In genomic region chr1:234986750-234987414, GRCh38 we compare ENCODE assay signal across 9 cellular contexts.
A peak's percentile ranks its signal among the peaks of the same experiment; 100 is the strongest.
DNase-seq lines count a peak whose midpoint lies in the region; ATAC-seq, FAIRE-seq and TF ChIP-seq lines count a peak whose summit lies in the region.
"Had no signal": no experiment of that assay in that cellular context is flagged by ENCODE, and none has a peak within 500 bp of the region (broad histone marks: within the 10 kb centered on the region; RNA-seq: fewer than 3 reads in every experiment).

No MANE protein-coding gene starts in this region.

- BruUV-seq in GM12878 (replicated peaks; lab: Mats Ljungman, UMichigan), result TSS peak; percentile 93

- H3K9me3 ChIP-seq in OCI-LY1 (ENCODE audit: low read length) (no peaks in the 10 kb centered on the region), GM12878 (replicated peaks; ENCODE audit: control insufficient read depth, insufficient read depth, low read length) (no peaks in the 10 kb centered on the region; the same call in 2 of the 3 replicates)
- H3K9me3 ChIP-seq: HAP-1 had no signal

- H3K9ac ChIP-seq in OCI-LY1 (ENCODE audit: low read length), result peak overlapping the region; percentile 40
- H3K9ac ChIP-seq in GM12878 (ENCODE audit: control insufficient read depth, insufficient read depth, low read length), result peak overlapping the region; percentile 33

- ATAC-seq in GM12878 (peak; percentile 9), left lobe of liver (peak; percentile 44), HG02840 (IDR thresholded peaks at IDR 0.05; ENCODE audit: low FRiP score, unreplicated experiment) (no peak)

- TF ChIP-seq CTCF in OCI-LY1 (IDR thresholded peaks at IDR 0.05; ENCODE audit: low read length) (no peak), GM12878 (IDR thresholded peaks at IDR 0.05 in 2 of 3, conservative IDR thresholded peaks at IDR 0.05 in 1 of 3; ENCODE audit: control insufficient read depth in 2 of 3, extremely low read depth in 1 of 3, insufficient read depth in 1 of 3, low read depth in 3 of 3, low read length in 3 of 3) (no peak)

- FAIRE-seq in GM12878 (lab: Jason Lieb, UNC), result no peak

- H3K27me3 ChIP-seq in OCI-LY1 (ENCODE audit: insufficient read depth, low read length) (no peaks in the 10 kb centered on the region), GM12878 (replicated peaks in 1 of 2; ENCODE audit: control insufficient read depth in 2 of 2, insufficient read depth in 2 of 2, low read length in 1 of 2) (no peaks in the 10 kb centered on the region)

- no peak for TF ChIP-seq EP300 in GM12878 (IDR thresholded peaks at IDR 0.05; ENCODE audit: borderline replicate concordance in 1 of 2, control insufficient read depth in 1 of 2, low read depth in 2 of 2, low read length in 2 of 2)

- H3K79me2 ChIP-seq in OCI-LY1 (ENCODE audit: insufficient read depth, low read length), result no peaks in the 10 kb centered on the region
- H3K79me2 ChIP-seq in GM12878 (ENCODE audit: control insufficient read depth, insufficient read depth, low read length), result no peaks in the 10 kb centered on the region

- H2AFZ ChIP-seq in OCI-LY1 (ENCODE audit: low read length) (peak overlapping the region; percentile 12; the same call in 1 of the 2 replicates), GM12878 (ENCODE audit: control insufficient read depth, low read depth, low read length) (peak overlapping the region; percentile 7; the same call in 1 of the 2 replicates)

- H3K9me2 ChIP-seq in OCI-LY1 (ENCODE audit: low read depth, low read length), result no peaks in the 10 kb centered on the region

- 34% methylated on average over 9 of the region's 9 CpGs for WGBS in GM12878 (ENCODE audit: insufficient coverage, insufficient replicate concordance, low lambda C conversion rate, missing lambda C conversion rate)

- intact Hi-C loops in GM12878 (cut with micrococcal nuclease; ENCODE audit: unreplicated experiment), result loop anchor here (2.0 kb wide), 1 partner anchor 24 kb away; no protein-coding TSS in a partner anchor

- POLR2A ChIA-PET in GM12878 (lab: Charles Lee), result interaction anchor here (0.7 to 6.0 kb wide), 9 partner anchors 10 to 824 kb away, joined by 3 to 39 read pairs (median 5); no protein-coding TSS in a partner anchor

- H3K4me1 ChIP-seq in OCI-LY1 (ENCODE audit: insufficient read depth, low read length, severe bottlenecking) (peaks cover 40% of the 10 kb centered on the region), GM12878 (ENCODE audit: control insufficient read depth, insufficient read depth, low read length) (peaks cover 68% of the 10 kb centered on the region)

- H4K20me1 ChIP-seq in OCI-LY1 (ENCODE audit: insufficient read depth, low read length) (no peaks in the 10 kb centered on the region), GM12878 (ENCODE audit: control insufficient read depth, insufficient read depth) (no peaks in the 10 kb centered on the region)

- no peak for TF ChIP-seq POLR2A in GM12878 (IDR thresholded peaks at IDR 0.05; ENCODE audit: low read depth, low read length)

- RAD21 ChIA-PET in GM12878 (lab: Charles Lee; ENCODE audit: unreplicated experiment), result interaction anchor here (0.6 to 6.5 kb wide), 13 partner anchors 10 to 500 kb away, joined by 3 to 82 read pairs (median 4); no protein-coding TSS in a partner anchor

- CTCF ChIA-PET in GM12878 (lab: Yijun Ruan, JAX), result interaction anchor here (0.6 to 3.0 kb wide), 6 partner anchors 8 to 97 kb away, joined by 3 to 13 read pairs (median 4); no protein-coding TSS in a partner anchor

- no peak for DNase-seq in GM12878 (ENCODE audit: low read depth, low spot score)
- peak; percentile 51 for DNase-seq in left lobe of liver (ENCODE audit: low spot score)
- DNase-seq in substantia nigra (lab: John Stamatoyannopoulos, UW), result peak in 2 of 49 donors; percentile 46 to 55
- no peak for DNase-seq in GM19240 (ENCODE audit: insufficient read length, low spot score)
- DNase-seq in NCI-H1930 (lab: John Stamatoyannopoulos, UW), result no peak
- DNase-seq: T-helper 9 cell had no signal

- H3K36me3 ChIP-seq in OCI-LY1 (ENCODE audit: insufficient read depth, low read length) (no peaks in the 10 kb centered on the region), GM12878 (ENCODE audit: control insufficient read depth in 2 of 2, insufficient read depth in 2 of 2, low read length in 1 of 2) (no peaks in the 10 kb centered on the region)
- H3K36me3 ChIP-seq: HAP-1 had no signal

- H3F3A ChIP-seq in OCI-LY1 (ENCODE audit: insufficient read depth, low read length), result no peaks in the 10 kb centered on the region

- TF ChIP-seq RAD21 in GM12878 (IDR thresholded peaks at IDR 0.05; ENCODE audit: insufficient read depth, low read depth, low read length), result no peak

- H3K4me3 ChIP-seq in OCI-LY1 (ENCODE audit: low read depth, low read length, poor library complexity, severe bottlenecking) (no peak overlapping the region), GM12878 (no peak overlapping the region)
- H3K4me3 ChIP-seq: HAP-1 had no signal

- H3K27ac ChIP-seq in OCI-LY1 (ENCODE audit: low read depth, low read length, poor library complexity, severe bottlenecking) (peak overlapping the region; percentile 86), GM12878 (ENCODE audit: control insufficient read depth, insufficient read depth) (peak overlapping the region; percentile 80), substantia nigra (ENCODE audit: low read depth, low read length, poor library complexity, severe bottlenecking) (peak overlapping the region; percentile 86)

- H3K4me2 ChIP-seq in OCI-LY1 (ENCODE audit: low read length) (peak overlapping the region; percentile 38), GM12878 (ENCODE audit: control insufficient read depth, insufficient read depth) (peak overlapping the region; percentile 46; the same call in 1 of the 2 replicates)

- in situ Hi-C loops in GM12878 (cut with MboI), result no loop called here

- SMC1A ChIA-PET in GM12878 (lab: Charles Lee; ENCODE audit: uncharacterized antibody, unreplicated experiment), result interaction anchor here (0.6 to 8.0 kb wide), 16 partner anchors 8 to 488 kb away, joined by 3 to 108 read pairs (median 4); no protein-coding TSS in a partner anchor

TF ChIP-seq in GM12878, 131 proteins besides CTCF, POLR2A, EP300 and RAD21 (continues in another document):
- TF ChIP-seq FOS (IDR thresholded peaks at IDR 0.05; ENCODE audit: borderline replicate concordance, extremely low read depth, insufficient read length) (no peak), PAX5 (IDR thresholded peaks at IDR 0.05; ENCODE audit: borderline replicate concordance, low read depth, low read length) (no peak), IKZF1 (conservative IDR thresholded peaks at IDR 0.05) (peak; percentile 89), BCLAF1 (IDR thresholded peaks at IDR 0.05) (no peak), BHLHE40 (IDR thresholded peaks at IDR 0.05; ENCODE audit: borderline replicate concordance in 1 of 2, low read depth in 2 of 2, low read length in 1 of 2) (no peak), USF2 (IDR thresholded peaks at IDR 0.05; ENCODE audit: borderline replicate concordance, low read depth, low read length) (no peak), TCF7 (IDR thresholded peaks at IDR 0.05; ENCODE audit: borderline replicate concordance) (no peak), DPF2 (IDR thresholded peaks at IDR 0.05) (peak; percentile 30), SMARCA5 (IDR thresholded peaks at IDR 0.05) (no peak), IKZF2 (IDR thresholded peaks at IDR 0.05) (peak; percentile 84 to 87), ELK1 (IDR thresholded peaks at IDR 0.05; ENCODE audit: low read depth, low read length) (no peak), NFXL1 (IDR thresholded peaks at IDR 0.05; ENCODE audit: borderline replicate concordance) (no peak), ZNF24 (IDR thresholded peaks at IDR 0.05) (no peak), TARDBP (IDR thresholded peaks at IDR 0.05; ENCODE audit: borderline replicate concordance) (no peak), TAF1 (IDR thresholded peaks at IDR 0.05; ENCODE audit: borderline replicate concordance, low read depth, low read length) (no peak), ESRRA (IDR thresholded peaks at IDR 0.05; ENCODE audit: low read length) (no peak)
